ENCODE assay signal across 12 cellular contexts in genomic region chr9:124000784-124001444, GRCh38. TPM values are rescaled to one million over a fixed set of nuclear protein-coding genes. Genes with fewer than 3 reads are reported as not detected.
DNase-seq lines count a peak whose midpoint lies in the region; ATAC-seq, FAIRE-seq and TF ChIP-seq lines count a peak whose summit lies in the region.
"Had no signal": no experiment of that assay in that cellular context is flagged by ENCODE, and none has a peak within 500 bp of the region (broad histone marks: within the 10 kb centered on the region; RNA-seq: fewer than 3 reads in every experiment).

No MANE protein-coding gene starts in this region.

- no peak overlapping the region for H2AK5ac ChIP-seq in H9 (ENCODE audit: insufficient read length, low read length)

- H3K4me3 Mint-ChIP-seq in H9 (peak overlapping the region; percentile 44 to 77; a peak in 4 of 5 replicates), astrocyte (ENCODE audit: unreplicated experiment) (peak overlapping the region; percentile 79)
- peak overlapping the region; percentile 75 for H3K4me3 Mint-ChIP-seq in natural killer cell treated with Interleukin-12 subunit alpha and Interleukin-12 subunit beta and Interleukin-15 and Interleukin-18, amount 100 ng/mL, for 72 hours

- H3K27me3 Mint-ChIP-seq in H9 (ENCODE audit: low read depth) = peaks cover 93% of the 10 kb centered on the region
- H3K27me3 Mint-ChIP-seq in astrocyte (ENCODE audit: low read depth, unreplicated experiment) = peaks cover 91% of the 10 kb centered on the region
- peaks cover 66 to 90% of the 10 kb centered on the region in 2 donors for H3K27me3 Mint-ChIP-seq in natural killer cell treated with Interleukin-12 subunit alpha and Interleukin-12 subunit beta and Interleukin-15 and Interleukin-18, amount 100 ng/mL, for 72 hours

- no peak overlapping the region for H3K4ac ChIP-seq in H9 (ENCODE audit: low read depth, low read length)

- H3K56ac ChIP-seq in H9 (ENCODE audit: insufficient read length, low read depth, low read length) = no peak overlapping the region

- no peak overlapping the region for H4K5ac ChIP-seq in H9 (ENCODE audit: insufficient read length, low read depth, low read length)

- no peak overlapping the region for H2BK15ac ChIP-seq in H9 (ENCODE audit: low read depth, low read length)

- H2AFZ ChIP-seq in H9 (ENCODE audit: low read length) = no peak overlapping the region
- H2AFZ ChIP-seq in astrocyte (ENCODE audit: low read depth, low read length) = no peak overlapping the region

- intact Hi-C loops in prostate gland (cut with DNase I) = no loop called here

- FAIRE-seq in astrocyte (lab: Jason Lieb, UNC) = no peak

- H3K4me3 ChIP-seq in astrocyte (ENCODE audit: insufficient read depth, low read depth, low read length) = no peak overlapping the region
- H3K4me3 ChIP-seq in prostate gland = no peak overlapping the region

- H3K79me1 ChIP-seq in H9 (ENCODE audit: insufficient read depth, low read depth, low read length, poor library complexity, severe bottlenecking) = no peaks in the 10 kb centered on the region

- H3T11ph ChIP-seq in H9 (ENCODE audit: low read length) = no peak overlapping the region

- H3K36me3 ChIP-seq in astrocyte (ENCODE audit: insufficient read depth, low read length) = no peaks in the 10 kb centered on the region
- H3K36me3 ChIP-seq in prostate gland = no peaks in the 10 kb centered on the region

- H3K4me1 Mint-ChIP-seq in H9 = peaks cover 32 to 62% of the 10 kb centered on the region in 2 experiments
- peaks cover 10% of the 10 kb centered on the region for H3K4me1 Mint-ChIP-seq in astrocyte (ENCODE audit: low read depth, unreplicated experiment)
- H3K4me1 Mint-ChIP-seq in natural killer cell treated with Interleukin-12 subunit alpha and Interleukin-12 subunit beta and Interleukin-15 and Interleukin-18, amount 100 ng/mL, for 72 hours (ENCODE audit: low read depth in 2 of 2) = peaks cover 31 to 35% of the 10 kb centered on the region in 2 donors

- H3K18ac ChIP-seq in H9 (ENCODE audit: insufficient read length, low read depth, low read length) = no peak overlapping the region

- H3K79me2 ChIP-seq in H9 (ENCODE audit: insufficient read depth, low read length) (no peaks in the 10 kb centered on the region), astrocyte (ENCODE audit: insufficient read depth, low read length) (no peaks in the 10 kb centered on the region)

- peaks cover 5% of the 10 kb centered on the region for H3K4me1 ChIP-seq in H9 (ENCODE audit: insufficient read depth, low read length)
- peaks cover 2% of the 10 kb centered on the region for H3K4me1 ChIP-seq in astrocyte (ENCODE audit: insufficient read depth, low read length)
- H3K4me1 ChIP-seq in prostate gland (replicated peaks) = no peaks in the 10 kb centered on the region

- no peak overlapping the region for H2BK120ac ChIP-seq in H9 (ENCODE audit: low read depth, low read length, poor library complexity, severe bottlenecking)

- H3K9me3 ChIP-seq in H9 (ENCODE audit: control insufficient read depth, low read depth, low read length) (no peaks in the 10 kb centered on the region), astrocyte (ENCODE audit: insufficient read depth, low read depth, low read length) (no peaks in the 10 kb centered on the region), prostate gland (no peaks in the 10 kb centered on the region)

- H3K9ac ChIP-seq in H9 (ENCODE audit: extremely low read depth, insufficient read length, low read length) (no peak overlapping the region), astrocyte (ENCODE audit: low read length) (no peak overlapping the region)

- H2BK20ac ChIP-seq in H9 (ENCODE audit: low read depth, low read length, poor library complexity, severe bottlenecking) = no peak overlapping the region

- H3K36me3 Mint-ChIP-seq in H9 (ENCODE audit: insufficient read depth in 1 of 3, low read depth in 3 of 3) (no peaks in the 10 kb centered on the region), astrocyte (ENCODE audit: low read depth, unreplicated experiment) (peaks cover 6% of the 10 kb centered on the region)
- peaks cover 12% of the 10 kb centered on the region for H3K36me3 Mint-ChIP-seq in natural killer cell treated with Interleukin-12 subunit alpha and Interleukin-12 subunit beta and Interleukin-15 and Interleukin-18, amount 100 ng/mL, for 72 hours

- no peak overlapping the region for H3K14ac ChIP-seq in H9 (ENCODE audit: insufficient read depth, low read length)

- H3K23ac ChIP-seq in H9 (ENCODE audit: insufficient read length, low read depth, low read length) = no peak overlapping the region

- ATAC-seq in natural killer cell treated with Interleukin-12 subunit alpha and Interleukin-12 subunit beta and Interleukin-15 and Interleukin-18, amount 100 ng/mL, for 72 hours = no peak

- H3K4me2 ChIP-seq in H9 (ENCODE audit: insufficient read depth, insufficient read length, low read length) = no peak overlapping the region
- H3K4me2 ChIP-seq in astrocyte (ENCODE audit: low read length) = no peak overlapping the region

- H3K27ac ChIP-seq in H9 (ENCODE audit: insufficient read length, low read depth, low read length) = no peak overlapping the region
- H3K27ac ChIP-seq in astrocyte (ENCODE audit: low read depth, low read length) = no peak overlapping the region
- no peak overlapping the region for H3K27ac ChIP-seq in prostate gland
- H3K27ac ChIP-seq in substantia nigra (ENCODE audit: low read depth, low read length, poor library complexity, severe bottlenecking) = no peak overlapping the region

- no peak overlapping the region for H2BK5ac ChIP-seq in H9 (ENCODE audit: insufficient read length, low read length)

- WGBS in H9 (ENCODE audit: extremely low coverage, insufficient read length, low lambda C conversion rate) = no CpG with 5 or more reads among the region's 15 CpGs
- 8% methylated on average over 15 of the region's 15 CpGs for WGBS in prostate gland

- H4K20me1 ChIP-seq in H9 (ENCODE audit: control insufficient read depth, insufficient read depth, insufficient read length) (no peaks in the 10 kb centered on the region), astrocyte (ENCODE audit: insufficient read depth, low read length) (peaks cover 27% of the 10 kb centered on the region)

- DNase-seq in NCI-H1417 (lab: John Stamatoyannopoulos, UW) (peak in 2 of 3 experiments; percentile 35 to 57), NCI-H1417 treated with DMSO at 0.1 percent for 48 hours (lab: John Stamatoyannopoulos, UW) (no peak), H9 (no peak), astrocyte (ENCODE audit: low read depth) (no peak), NCI-H2107 treated with DMSO at 0.1 percent for 48 hours (lab: John Stamatoyannopoulos, UW; ENCODE audit: unreplicated experiment) (no peak), prostate gland (ENCODE audit: low spot score) (no peak), substantia nigra (lab: John Stamatoyannopoulos, UW) (no peak)
- DNase-seq in natural killer cell treated with Interleukin-12 subunit alpha and Interleukin-12 subunit beta and Interleukin-15 and Interleukin-18, amount 100 ng/mL, for 72 hours (ENCODE audit: low spot score) = no peak
- DNase-seq: DMS 273 treated with DMSO at 0.1 percent for 48 hours; effector memory CD4-positive, alpha-beta T cell; NCI-H187 had no signal

- H2BK12ac ChIP-seq in H9 (ENCODE audit: insufficient read length, low read depth, low read length) = no peak overlapping the region

- H4K8ac ChIP-seq in H9 (replicated peaks; ENCODE audit: insufficient read length, low read depth, low read length) = no peak overlapping the region

- TF ChIP-seq POLR2A in prostate gland (IDR thresholded peaks at IDR 0.05) = no peak

- H3K27me3 ChIP-seq in H9 (ENCODE audit: insufficient read depth, low read length) (peaks cover 90% of the 10 kb centered on the region), astrocyte (ENCODE audit: insufficient read depth, low read length) (peaks cover 92% of the 10 kb centered on the region), prostate gland (replicated peaks; ENCODE audit: insufficient read depth) (peaks cover 48% of the 10 kb centered on the region)

- no peak overlapping the region for H4K91ac ChIP-seq in H9 (ENCODE audit: insufficient read length, low read depth, low read length)

- TF ChIP-seq CTCF in H9 (conservative IDR thresholded peaks at IDR 0.05) (no peak), astrocyte (IDR thresholded peaks at IDR 0.05; ENCODE audit: insufficient read depth, low read depth, low read length) (no peak), prostate gland (IDR thresholded peaks at IDR 0.05) (no peak)

- peaks cover 0 to 10% of the 10 kb centered on the region in 2 experiments; a peak in 3 of 5 replicates for H3K9me3 Mint-ChIP-seq in H9
- peaks cover 9% of the 10 kb centered on the region for H3K9me3 Mint-ChIP-seq in astrocyte (ENCODE audit: unreplicated experiment)
- H3K9me3 Mint-ChIP-seq in natural killer cell treated with Interleukin-12 subunit alpha and Interleukin-12 subunit beta and Interleukin-15 and Interleukin-18, amount 100 ng/mL, for 72 hours = no peaks in the 10 kb centered on the region

- H3K27ac Mint-ChIP-seq in H9 (no peak overlapping the region), astrocyte (ENCODE audit: unreplicated experiment) (no peak overlapping the region)
- H3K27ac Mint-ChIP-seq in natural killer cell treated with Interleukin-12 subunit alpha and Interleukin-12 subunit beta and Interleukin-15 and Interleukin-18, amount 100 ng/mL, for 72 hours = no peak overlapping the region

- H3K23me2 ChIP-seq in H9 (ENCODE audit: insufficient read length, low read depth, low read length, poor library complexity, severe bottlenecking) = no peaks in the 10 kb centered on the region

RNA-seq across cellular contexts. Expression of gene LHX2, which starts 10.7 kb away (rescaled TPM):
- total RNA-seq in H9 (2021) = not detected in 2 replicates
- 0.14 TPM in 1 of 2 replicates, not detected in the other for total RNA-seq in astrocyte
- not detected for total RNA-seq in natural killer cell treated with Interleukin-12 subunit alpha and Interleukin-12 subunit beta and Interleukin-15 and Interleukin-18, amount 100 ng/mL, for 72 hours
- under 1 TPM in 1 of 2 donors, not detected in 1; 0.23 TPM for total RNA-seq in prostate gland
- total RNA-seq: urinary bladder had no signal

Comparison
In these comparisons a context has a peak if more than half of its experiments do, and no peak if none do; other contexts are left out.
1. DNase-seq: peak in NCI-H1417 (2 of 3); none in NCI-H1417 treated with DMSO at 0.1 percent for 48 hours (single experiment), H9 (single experiment), astrocyte (single experiment), natural killer cell treated with Interleukin-12 subunit alpha and Interleukin-12 subunit beta and Interleukin-15 and Interleukin-18, amount 100 ng/mL, for 72 hours (single experiment), NCI-H2107 treated with DMSO at 0.1 percent for 48 hours (single experiment), prostate gland (single experiment) and substantia nigra (0 of 49).
2. Peak in every context shown above with its lines, with median percentiles within 50 percentile points of each other: H3K4me3 Mint-ChIP-seq.